Comparison of ENCODE assay signal across 1 cellular context in genomic region chr4:158667651-158668198, GRCh38.
TF ChIP-seq lines count a peak whose summit lies in the region.

No MANE protein-coding gene starts in this region.

TF ChIP-seq in H1, 55 proteins besides CTCF, POLR2A, EP300 and RAD21:
- TF ChIP-seq CHD7 (IDR thresholded peaks at IDR 0.05; ENCODE audit: insufficient replicate concordance, low read length) (peak; percentile 44), RNF2 (IDR thresholded peaks at IDR 0.05; ENCODE audit: borderline replicate concordance, low read depth, low read length, missing control alignments, poor library complexity, severe bottlenecking) (no peak)
